ENCODE assay signal across 8 cellular contexts in the genomic region with DNA sequence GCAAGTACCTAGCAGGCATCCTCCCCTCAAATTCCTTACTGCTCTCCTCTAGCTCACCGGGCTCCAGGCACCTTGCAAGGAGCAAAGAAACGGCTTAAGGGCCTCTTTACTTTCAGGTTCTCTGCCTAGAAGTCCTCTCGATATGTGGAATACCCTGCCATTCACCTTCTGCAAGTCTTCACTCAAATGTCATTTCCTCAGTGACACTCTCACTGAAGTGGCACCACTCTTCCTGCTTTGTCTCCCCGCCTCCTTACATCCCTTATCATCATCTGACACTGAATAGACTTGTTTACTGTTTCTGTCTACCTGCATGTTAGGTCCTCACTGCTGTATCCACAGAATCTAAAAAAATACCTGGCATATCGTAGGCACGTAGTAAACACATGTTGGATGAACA. TPM values are rescaled to one million over a fixed set of nuclear protein-coding genes. Genes with fewer than 3 reads are reported as not detected.
DNase-seq lines count a peak whose midpoint lies in the region; ATAC-seq and TF ChIP-seq lines count a peak whose summit lies in the region.

No MANE protein-coding gene starts in this region.

- H3K4me3 Mint-ChIP-seq in activated T-cell treated with anti-CD3 and anti-CD28 coated beads, Interleukin-2, amount 50 U/mL, for 24 hours: peak overlapping the region; percentile 96
- peak overlapping the region; percentile 85 for H3K4me3 Mint-ChIP-seq in activated naive CD8-positive, alpha-beta T cell treated with anti-CD3 and anti-CD28 coated beads, Interleukin-2, amount 50 U/mL, for 24 hours

- H3K27me3 Mint-ChIP-seq in activated T-cell treated with anti-CD3 and anti-CD28 coated beads, Interleukin-2, amount 50 U/mL, for 24 hours: no peaks in the 10 kb centered on the region
- H3K27me3 Mint-ChIP-seq in activated naive CD8-positive, alpha-beta T cell treated with anti-CD3 and anti-CD28 coated beads, Interleukin-2, amount 50 U/mL, for 24 hours: no peaks in the 10 kb centered on the region

- H3K4me3 ChIP-seq in liver (ENCODE audit: low read depth in 1 of 3, low read length in 3 of 3): peak overlapping the region; percentile 83 to 97 (median 97)
- H3K4me3 ChIP-seq in tibial artery: peak overlapping the region; percentile 64 to 91

- H3K27ac Mint-ChIP-seq in activated T-cell treated with anti-CD3 and anti-CD28 coated beads, Interleukin-2, amount 50 U/mL, for 24 hours: peak overlapping the region; percentile 98
- H3K27ac Mint-ChIP-seq in activated naive CD8-positive, alpha-beta T cell treated with anti-CD3 and anti-CD28 coated beads, Interleukin-2, amount 50 U/mL, for 24 hours: peak overlapping the region; percentile 96

- peak overlapping the region; percentile 68 to 88 for H3K9ac ChIP-seq in liver (ENCODE audit: low read depth in 1 of 2, low read length in 2 of 2)

- H3K36me3 ChIP-seq in liver (ENCODE audit: control insufficient read depth in 4 of 4, insufficient read depth in 3 of 4, low read depth in 1 of 4, low read length in 3 of 4) (peaks cover 0 to 14% (median 9%) of the 10 kb centered on the region in 4 donors), tibial artery (peaks cover 10 to 46% (median 30%) of the 10 kb centered on the region in 3 donors)

- DNase-seq in activated T-cell treated with anti-CD3 and anti-CD28 coated beads, Interleukin-2, amount 50 U/mL, for 24 hours: no peak
- DNase-seq in activated T-cell treated with anti-CD3 and anti-CD28 coated beads for 4 hours (no peak), tibial artery (no peak), SHP77 treated with DMSO at 0.1 percent for 48 hours (lab: John Stamatoyannopoulos, UW) (no peak), LoVo (ENCODE audit: low spot score) (no peak), COLO668 (lab: John Stamatoyannopoulos, UW; ENCODE audit: unreplicated experiment) (no peak)
- DNase-seq in activated naive CD8-positive, alpha-beta T cell treated with anti-CD3 and anti-CD28 coated beads, Interleukin-2, amount 50 U/mL, for 24 hours: no peak

- TF ChIP-seq RAD21 in liver (IDR thresholded peaks at IDR 0.05): no peak

- H3K27me3 ChIP-seq in liver (ENCODE audit: control insufficient read depth in 4 of 4, insufficient read depth in 4 of 4, low read length in 3 of 4) (no peaks in the 10 kb centered on the region), tibial artery (no peaks in the 10 kb centered on the region)

- no peak for ATAC-seq in activated naive CD8-positive, alpha-beta T cell treated with anti-CD3 and anti-CD28 coated beads, Interleukin-2, amount 50 U/mL, for 24 hours

- H3K27ac ChIP-seq in liver (ENCODE audit: low read depth in 1 of 2, low read length in 2 of 2) (no peak overlapping the region), tibial artery (peak overlapping the region; percentile 71 to 79)

- H3K36me3 Mint-ChIP-seq in activated T-cell treated with anti-CD3 and anti-CD28 coated beads, Interleukin-2, amount 50 U/mL, for 24 hours (ENCODE audit: low read depth): peaks cover 84% of the 10 kb centered on the region
- H3K36me3 Mint-ChIP-seq in activated naive CD8-positive, alpha-beta T cell treated with anti-CD3 and anti-CD28 coated beads, Interleukin-2, amount 50 U/mL, for 24 hours (ENCODE audit: low read depth): peaks cover 33% of the 10 kb centered on the region

- TF ChIP-seq CTCF in liver (IDR thresholded peaks at IDR 0.05; ENCODE audit: low read depth, low read length, missing input control) (no peak), tibial artery (IDR thresholded peaks at IDR 0.05) (no peak)

- H3K4me1 ChIP-seq in liver (ENCODE audit: control insufficient read depth in 4 of 4, insufficient read depth in 4 of 4, low read length in 3 of 4): peaks cover 1 to 41% (median 31%) of the 10 kb centered on the region in 4 donors
- peaks cover 0 to 40% (median 22%) of the 10 kb centered on the region in 4 donors for H3K4me1 ChIP-seq in tibial artery

- no peaks in the 10 kb centered on the region for H3K9me3 ChIP-seq in liver (ENCODE audit: control insufficient read depth in 4 of 4, low read length in 3 of 4)
- H3K9me3 ChIP-seq in tibial artery: no peaks in the 10 kb centered on the region

- WGBS in liver: 50% methylated on average over 6 of the region's 6 CpGs

- intact Hi-C loops in tibial artery (cut with DNase I; ENCODE audit: low total_unique reads): loop anchor here (1.0 kb wide), 1 partner anchor 45 kb away; the partner anchor contains the start of gene SLC7A6

- H3K4me1 Mint-ChIP-seq in activated T-cell treated with anti-CD3 and anti-CD28 coated beads, Interleukin-2, amount 50 U/mL, for 24 hours (ENCODE audit: low read depth): peaks cover 50% of the 10 kb centered on the region
- H3K4me1 Mint-ChIP-seq in activated naive CD8-positive, alpha-beta T cell treated with anti-CD3 and anti-CD28 coated beads, Interleukin-2, amount 50 U/mL, for 24 hours: peaks cover 50% of the 10 kb centered on the region

- H3K9me3 Mint-ChIP-seq in activated T-cell treated with anti-CD3 and anti-CD28 coated beads, Interleukin-2, amount 50 U/mL, for 24 hours: no peaks in the 10 kb centered on the region
- H3K9me3 Mint-ChIP-seq in activated naive CD8-positive, alpha-beta T cell treated with anti-CD3 and anti-CD28 coated beads, Interleukin-2, amount 50 U/mL, for 24 hours: no peaks in the 10 kb centered on the region

TF ChIP-seq in liver, 16 proteins besides CTCF, POLR2A, EP300 and RAD21:
- TF ChIP-seq, protein P1, sequence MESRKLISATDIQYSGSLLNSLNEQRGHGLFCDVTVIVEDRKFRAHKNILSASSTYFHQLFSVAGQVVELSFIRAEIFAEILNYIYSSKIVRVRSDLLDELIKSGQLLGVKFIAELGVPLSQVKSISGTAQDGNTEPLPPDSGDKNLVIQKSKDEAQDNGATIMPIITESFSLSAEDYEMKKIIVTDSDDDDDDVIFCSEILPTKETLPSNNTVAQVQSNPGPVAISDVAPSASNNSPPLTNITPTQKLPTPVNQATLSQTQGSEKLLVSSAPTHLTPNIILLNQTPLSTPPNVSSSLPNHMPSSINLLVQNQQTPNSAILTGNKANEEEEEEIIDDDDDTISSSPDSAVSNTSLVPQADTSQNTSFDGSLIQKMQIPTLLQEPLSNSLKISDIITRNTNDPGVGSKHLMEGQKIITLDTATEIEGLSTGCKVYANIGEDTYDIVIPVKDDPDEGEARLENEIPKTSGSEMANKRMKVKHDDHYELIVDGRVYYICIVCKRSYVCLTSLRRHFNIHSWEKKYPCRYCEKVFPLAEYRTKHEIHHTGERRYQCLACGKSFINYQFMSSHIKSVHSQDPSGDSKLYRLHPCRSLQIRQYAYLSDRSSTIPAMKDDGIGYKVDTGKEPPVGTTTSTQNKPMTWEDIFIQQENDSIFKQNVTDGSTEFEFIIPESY (IDR thresholded peaks at IDR 0.05): no peak
- no peak for TF ChIP-seq TAF1 (conservative IDR thresholded peaks at IDR 0.05)
- no peak for TF ChIP-seq HNF4A (conservative IDR thresholded peaks at IDR 0.05)
- TF ChIP-seq EGR1 (IDR thresholded peaks at IDR 0.05; ENCODE audit: low read depth in 2 of 2): no peak
- TF ChIP-seq HNF4G (IDR thresholded peaks at IDR 0.05): no peak
- TF ChIP-seq, protein P2, sequence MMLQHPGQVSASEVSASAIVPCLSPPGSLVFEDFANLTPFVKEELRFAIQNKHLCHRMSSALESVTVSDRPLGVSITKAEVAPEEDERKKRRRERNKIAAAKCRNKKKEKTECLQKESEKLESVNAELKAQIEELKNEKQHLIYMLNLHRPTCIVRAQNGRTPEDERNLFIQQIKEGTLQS (IDR thresholded peaks at IDR 0.05): no peak
- no peak for TF ChIP-seq JUND (IDR thresholded peaks at IDR 0.05)
- no peak for TF ChIP-seq RXRA (IDR thresholded peaks at IDR 0.05)
- TF ChIP-seq, protein P3, sequence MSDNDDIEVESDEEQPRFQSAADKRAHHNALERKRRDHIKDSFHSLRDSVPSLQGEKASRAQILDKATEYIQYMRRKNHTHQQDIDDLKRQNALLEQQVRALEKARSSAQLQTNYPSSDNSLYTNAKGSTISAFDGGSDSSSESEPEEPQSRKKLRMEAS (IDR thresholded peaks at IDR 0.05): no peak
- no peak for TF ChIP-seq REST (IDR thresholded peaks at IDR 0.05)
- TF ChIP-seq YY1 (IDR thresholded peaks at IDR 0.05): no peak
- no peak for TF ChIP-seq NR2F2 (IDR thresholded peaks at IDR 0.05)
- no peak for TF ChIP-seq SP1 (IDR thresholded peaks at IDR 0.05)
- TF ChIP-seq FOXA2 (IDR thresholded peaks at IDR 0.05): no peak

RNA-seq across cellular contexts. Expression of gene SLC7A6OS, which starts 0.9 kb away (rescaled TPM):
- total RNA-seq in liver: 1 to 10 TPM; 6.2 to 8.3 TPM
- 1 to 10 TPM; 2.6 to 4.8 TPM for polyA plus RNA-seq in liver

RNA-seq across cellular contexts. Expression of gene PRMT7, which starts 1.0 kb away (rescaled TPM):
- 10 to 100 TPM; 20.6 to 31.5 TPM for total RNA-seq in liver
- polyA plus RNA-seq in liver: 10 to 100 TPM; 10.7 to 14.4 TPM

RNA-seq across cellular contexts. Expression of gene SLC7A6, which starts 45.5 kb away (rescaled TPM):
- total RNA-seq in liver: 1 to 10 TPM; 2.5 to 4.9 TPM
- 1 to 10 TPM; 1.2 to 1.3 TPM for polyA plus RNA-seq in liver

Comparison
In these comparisons a context has a peak if more than half of its experiments do, and no peak if none do; other contexts are left out.
1. H3K27ac ChIP-seq: peak in tibial artery (2 of 2); none in liver (0 of 2).